Comparison of ENCODE assay signal across 30 cellular contexts in the genomic region with DNA sequence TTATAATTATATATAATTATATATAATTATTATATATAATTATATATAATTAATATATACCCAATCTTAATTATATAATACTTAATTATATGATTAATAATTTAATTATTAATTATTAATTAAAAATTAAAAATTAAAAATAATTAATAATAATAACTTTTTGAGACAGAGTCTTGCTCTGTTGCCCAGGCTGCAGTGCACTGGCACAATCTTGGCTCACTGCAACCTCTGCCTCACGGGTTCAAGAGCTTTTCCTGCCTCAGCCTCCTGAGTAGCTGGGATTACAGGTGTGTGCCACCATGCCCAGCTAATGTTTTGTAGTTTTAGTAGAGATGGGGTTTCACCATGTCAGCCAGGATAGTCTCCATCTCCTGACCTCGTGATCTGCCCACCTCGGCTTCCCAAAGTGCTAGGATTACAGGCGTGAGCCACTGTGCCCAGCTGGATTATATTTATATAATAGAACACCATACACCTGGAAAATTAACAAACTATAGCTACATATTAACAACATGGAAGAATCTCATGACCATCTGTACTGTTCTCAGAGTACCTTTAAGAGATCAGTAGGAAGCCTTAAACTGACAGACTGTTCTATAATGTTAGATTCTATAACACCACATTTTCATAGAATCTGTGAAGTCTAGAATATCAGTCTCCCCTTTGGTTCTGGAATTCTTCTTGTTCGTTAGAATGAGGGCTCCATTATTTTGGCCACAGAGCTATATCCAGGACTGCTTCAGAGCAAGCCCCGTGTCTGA.
"Had no signal": no experiment of that assay in that cellular context is flagged by ENCODE, and none has a peak within 500 bp of the region (broad histone marks: within the 10 kb centered on the region; RNA-seq: fewer than 3 reads in every experiment).

No MANE protein-coding gene starts in this region.

- H3K4me3 Mint-ChIP-seq: dendritic cell treated with granulocyte-macrophage colony-stimulating factor and Interleukin-4, amounts not matched to agents 40 ng/mL and 50 ng/mL, for 4 days; endodermal cell; mesothelial cell of epicardium; naive thymus-derived CD4-positive, alpha-beta T cell; nephron; neural progenitor cell; stimulated activated effector memory CD8-positive, alpha-beta T cell treated with anti-CD3 and anti-CD28 coated beads, Interleukin-12 subunit alpha, Interleukin-12 subunit beta, amount 100 ng/mL, for 72 hours had no signal

- H3K4me1 ChIP-seq: colonic mucosa, gastrocnemius medialis, heart left ventricle, neural progenitor cell, parathyroid adenoma, suprapubic skin, transverse colon, upper lobe of right lung, uterus had no signal

- H2AFZ ChIP-seq: hepatocyte, neural progenitor cell, parathyroid adenoma had no signal

- H3K9me3 ChIP-seq: colonic mucosa had no signal

- H3K4me1 Mint-ChIP-seq: endodermal cell; nephron; neural progenitor cell; stimulated activated effector memory CD8-positive, alpha-beta T cell treated with anti-CD3 and anti-CD28 coated beads, Interleukin-12 subunit alpha, Interleukin-12 subunit beta, amount 100 ng/mL, for 72 hours had no signal

- H3K27me3 ChIP-seq: colonic mucosa, gastrocnemius medialis, heart left ventricle, hepatocyte, neural progenitor cell, suprapubic skin, transverse colon, upper lobe of right lung, uterus had no signal

- H3K36me3 ChIP-seq: colonic mucosa, upper lobe of right lung, uterus had no signal

- H3K4me2 ChIP-seq: hepatocyte, neural progenitor cell, smooth muscle cell had no signal

- H3K79me2 ChIP-seq: hepatocyte, parathyroid adenoma had no signal

- ATAC-seq: esophagus mucosa; gastrocnemius medialis; heart left ventricle; left lobe of liver; naive thymus-derived CD4-positive, alpha-beta T cell; sciatic nerve; upper lobe of right lung had no signal

- H3K4me3 ChIP-seq: colonic mucosa, gastrocnemius medialis, heart left ventricle, hepatocyte, lung, neural progenitor cell, smooth muscle cell, suprapubic skin, transverse colon, upper lobe of right lung, uterus had no signal

- H3K9ac ChIP-seq: neural progenitor cell, parathyroid adenoma had no signal

- DNase-seq: colonic mucosa; effector CD8-positive, alpha-beta T cell; endodermal cell; gastrocnemius medialis; heart left ventricle; kidney; mesenchymal stem cell; naive thymus-derived CD4-positive, alpha-beta T cell; stimulated activated CD4-positive, alpha-beta T cell treated with anti-CD3 and anti-CD28 coated beads, Interleukin-12 subunit alpha, Interleukin-12 subunit beta, amount 100 ng/mL, for 4 hours; stimulated activated CD4-positive, alpha-beta T cell treated with anti-CD3 and anti-CD28 coated beads, Interleukin-1b, Interleukin-23, amount 100 ng/mL, for 48 hours; stimulated activated CD4-positive, alpha-beta T cell treated with anti-CD3 and anti-CD28 coated beads, Interleukin-4, amount 100 ng/mL, for 24 hours; stimulated activated naive CD4-positive, alpha-beta T cell treated with Interleukin-2 at 50 U/mL for 16 hours; transverse colon; upper lobe of right lung; uterus had no signal

- H3K27me3 Mint-ChIP-seq: dendritic cell treated with granulocyte-macrophage colony-stimulating factor and Interleukin-4, amounts not matched to agents 40 ng/mL and 50 ng/mL, for 4 days; naive thymus-derived CD4-positive, alpha-beta T cell; progenitor cell of endocrine pancreas had no signal

- H3K27ac ChIP-seq: colonic mucosa, epithelial cell of prostate, gastrocnemius medialis, heart left ventricle, hepatocyte, neural progenitor cell, parathyroid adenoma, suprapubic skin, transverse colon, upper lobe of right lung, uterus had no signal

- H3K27ac Mint-ChIP-seq: dendritic cell treated with granulocyte-macrophage colony-stimulating factor and Interleukin-4, amounts not matched to agents 40 ng/mL and 50 ng/mL, for 4 days; endodermal cell; mesothelial cell of epicardium; naive thymus-derived CD4-positive, alpha-beta T cell; nephron; neural progenitor cell; progenitor cell of endocrine pancreas; stimulated activated effector memory CD8-positive, alpha-beta T cell treated with anti-CD3 and anti-CD28 coated beads, Interleukin-12 subunit alpha, Interleukin-12 subunit beta, amount 100 ng/mL, for 72 hours had no signal
